Comparison of ENCODE assay signal across 11 cellular contexts in the genomic region with DNA sequence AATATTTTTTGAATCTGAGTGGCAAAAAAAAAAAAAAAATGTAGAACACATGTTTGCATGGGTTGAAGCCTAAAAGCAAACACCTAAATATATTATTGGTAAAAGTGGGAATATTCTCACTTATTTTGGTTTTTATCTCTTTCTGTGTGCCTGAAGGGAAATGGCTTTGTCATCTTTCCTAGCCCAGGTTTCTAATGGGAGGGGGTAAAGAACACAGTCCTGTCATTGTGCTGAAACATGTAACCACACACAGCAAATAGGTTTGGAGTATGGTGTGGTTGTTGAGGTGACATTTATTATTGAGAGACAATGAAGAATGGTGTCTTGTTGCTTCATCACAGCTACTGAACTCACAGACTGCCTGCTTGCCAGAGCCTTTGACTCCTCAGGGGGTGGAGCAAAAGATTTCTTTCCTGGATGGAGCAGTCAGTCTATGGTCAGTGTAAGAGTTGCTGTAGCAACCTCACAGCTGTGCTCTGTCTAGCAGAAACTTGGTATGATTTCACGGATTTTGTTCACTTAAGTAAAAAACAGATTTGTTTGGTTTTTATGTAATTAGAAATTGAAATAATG.
DNase-seq lines count a peak whose midpoint lies in the region; ATAC-seq, FAIRE-seq and TF ChIP-seq lines count a peak whose summit lies in the region.
"Had no signal": no experiment of that assay in that cellular context is flagged by ENCODE, and none has a peak within 500 bp of the region (broad histone marks: within the 10 kb centered on the region; RNA-seq: fewer than 3 reads in every experiment).

No MANE protein-coding gene starts in this region.

- H3K27me3 Mint-ChIP-seq in brain: no peaks in the 10 kb centered on the region
- H3K27me3 Mint-ChIP-seq: activated CD4-positive, alpha-beta T cell treated with anti-CD3 and anti-CD28 coated beads for 36 hours had no signal

- no peak for ATAC-seq in GM19324 (IDR thresholded peaks at IDR 0.05; ENCODE audit: low FRiP score, unreplicated experiment)
- ATAC-seq: activated CD4-positive, alpha-beta T cell treated with anti-CD3 and anti-CD28 coated beads for 36 hours had no signal

- H3K27ac ChIP-seq in kidney (ENCODE audit: low read depth in 2 of 2, low read length in 2 of 2): no peak overlapping the region
- no peak overlapping the region for H3K27ac ChIP-seq in WERI-Rb-1
- H3K27ac ChIP-seq: KMS-11, upper lobe of left lung had no signal

- H3K9me3 ChIP-seq in kidney (ENCODE audit: control insufficient read depth in 1 of 2, low read length in 2 of 2): no peaks in the 10 kb centered on the region
- no peaks in the 10 kb centered on the region for H3K9me3 ChIP-seq in WERI-Rb-1 (ENCODE audit: severe bottlenecking)
- H3K9me3 ChIP-seq: upper lobe of left lung had no signal

- H3K4me3 ChIP-seq in AG10803 (ENCODE audit: low read length) (no peak overlapping the region), kidney (ENCODE audit: low read length in 2 of 2) (no peak overlapping the region), WERI-Rb-1 (ENCODE audit: low read depth, low read length) (no peak overlapping the region)
- H3K4me3 ChIP-seq: upper lobe of left lung had no signal

- intact Hi-C loops in kidney (cut with DNase I): no loop called here

- H3K4me1 ChIP-seq in kidney (ENCODE audit: control insufficient read depth in 1 of 2, insufficient read depth in 1 of 2, low read depth in 1 of 2, low read length in 2 of 2): no peaks in the 10 kb centered on the region
- H3K4me1 ChIP-seq: upper lobe of left lung had no signal

- peaks cover 18% of the 10 kb centered on the region for H3K4me1 Mint-ChIP-seq in brain
- H3K4me1 Mint-ChIP-seq: activated CD4-positive, alpha-beta T cell treated with anti-CD3 and anti-CD28 coated beads for 36 hours had no signal

- no peak overlapping the region for H3K9ac ChIP-seq in kidney (ENCODE audit: low read length in 2 of 2)
- H3K9ac ChIP-seq: KMS-11 had no signal

- H3K4me3 Mint-ChIP-seq in brain: peak overlapping the region in 3 of 5 experiments; percentile 0 to 2 (median 0)
- H3K4me3 Mint-ChIP-seq: activated CD4-positive, alpha-beta T cell treated with anti-CD3 and anti-CD28 coated beads for 36 hours had no signal

- peak; percentile 90 for DNase-seq in AG10803 (ENCODE audit: low read depth)
- DNase-seq in M059J (ENCODE audit: low read depth): peak; percentile 64
- DNase-seq in kidney: no peak
- DNase-seq in NCI-H1694 treated with DMSO at 0.1 percent for 48 hours (lab: John Stamatoyannopoulos, UW): no peak
- DNase-seq in superior temporal gyrus (ENCODE audit: extremely low spot score): no peak
- no peak for DNase-seq in WERI-Rb-1
- DNase-seq: activated CD4-positive, alpha-beta T cell treated with anti-CD3 and anti-CD28 coated beads for 36 hours; upper lobe of left lung had no signal

- H3K9me3 Mint-ChIP-seq in brain: no peaks in the 10 kb centered on the region

- peak; percentile 52 for FAIRE-seq in kidney (lab: Jason Lieb, UNC)

- H3K27ac Mint-ChIP-seq in brain: peak overlapping the region in 3 of 5 experiments; percentile 3 to 49 (median 11)
- H3K27ac Mint-ChIP-seq: activated CD4-positive, alpha-beta T cell treated with anti-CD3 and anti-CD28 coated beads for 36 hours had no signal

- H3K36me3 Mint-ChIP-seq in brain: peaks cover 15% of the 10 kb centered on the region

- no peaks in the 10 kb centered on the region for H3K27me3 ChIP-seq in WERI-Rb-1 (ENCODE audit: insufficient read depth, low read depth, severe bottlenecking)
- H3K27me3 ChIP-seq: upper lobe of left lung had no signal

- no peak for TF ChIP-seq CTCF in AG10803 (conservative IDR thresholded peaks at IDR 0.05; ENCODE audit: low read length)
- no peak for TF ChIP-seq CTCF in brain (conservative IDR thresholded peaks at IDR 0.05)
- TF ChIP-seq CTCF in kidney (IDR thresholded peaks at IDR 0.05; ENCODE audit: borderline replicate concordance, extremely low read depth, insufficient read depth): no peak
- no peak for TF ChIP-seq CTCF in WERI-Rb-1 (IDR thresholded peaks at IDR 0.05; ENCODE audit: low read depth, low read length)

- no peaks in the 10 kb centered on the region for H3K36me3 ChIP-seq in kidney (ENCODE audit: control insufficient read depth in 1 of 2, insufficient read depth in 2 of 2, low read length in 2 of 2)
- no peaks in the 10 kb centered on the region for H3K36me3 ChIP-seq in WERI-Rb-1

Comparison
In these comparisons a context has a peak if more than half of its experiments do, and no peak if none do; other contexts are left out.
1. DNase-seq: peak in AG10803 (single experiment) and M059J (single experiment); none in kidney (single experiment), NCI-H1694 treated with DMSO at 0.1 percent for 48 hours (single experiment), superior temporal gyrus (single experiment) and WERI-Rb-1 (single experiment).